In the genomic region with DNA sequence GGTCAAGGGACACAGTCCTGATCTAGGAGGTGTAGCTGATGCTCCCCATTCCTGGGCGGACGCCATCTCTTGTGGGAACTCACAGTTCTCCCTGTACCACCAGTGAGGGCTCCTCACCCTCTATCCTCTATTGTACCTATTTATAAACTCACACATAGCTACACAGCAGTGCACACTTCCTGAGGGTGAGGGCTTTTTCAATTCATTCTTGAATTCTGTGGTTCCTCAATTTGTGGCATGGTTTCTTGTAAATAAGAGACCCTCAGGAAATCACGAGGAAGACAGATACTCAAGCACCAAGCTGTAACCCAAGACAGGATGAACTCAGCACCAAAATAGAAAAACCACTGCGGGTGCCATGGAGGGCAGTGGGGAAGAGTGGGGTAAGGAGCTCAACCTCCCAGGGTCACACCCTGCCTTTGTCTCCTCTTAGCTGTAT, we compare ENCODE assay signal across 17 cellular contexts.
DNase-seq lines count a peak whose midpoint lies in the region; ATAC-seq and TF ChIP-seq lines count a peak whose summit lies in the region.
"Had no signal": no experiment of that assay in that cellular context is flagged by ENCODE, and none has a peak within 500 bp of the region (broad histone marks: within the 10 kb centered on the region; RNA-seq: fewer than 3 reads in every experiment).

No MANE protein-coding gene starts in this region.

- DNase-seq in activated CD8-positive, alpha-beta T cell treated with anti-CD3 and anti-CD28 coated beads, Interleukin-2, amount 10 ng/mL, durations not matched to agents 7 days and 5 days = peak; percentile 28
- DNase-seq in activated CD8-positive, alpha-beta T cell treated with anti-CD3 and anti-CD28 coated beads for 36 hours = no peak
- no peak for DNase-seq in right atrium auricular region (ENCODE audit: low spot score)
- DNase-seq in sciatic nerve (ENCODE audit: low spot score) = no peak
- DNase-seq in colonic mucosa = no peak
- no peak for DNase-seq in mucosa of gallbladder (ENCODE audit: low spot score)
- DNase-seq in COR-L47 (lab: John Stamatoyannopoulos, UW) = no peak
- DNase-seq: activated CD4-positive, alpha-beta T cell treated with anti-CD3 and anti-CD28 coated beads for 4 hours; activated CD8-positive, alpha-beta memory T cell treated with anti-CD3 and anti-CD28 coated beads, Interleukin-2, amount 50 U/mL, for 4 hours; activated effector memory CD4-positive, alpha-beta T cell treated with anti-CD3 and anti-CD28 coated beads, Interleukin-2, amount 50 U/mL, for 16 hours; central memory CD4-positive, alpha-beta T cell; erythroblast; foreskin keratinocyte; HFFc6; MM.1S; stimulated activated CD4-positive, alpha-beta T cell treated with anti-CD3 and anti-CD28 coated beads, Interleukin-4, amount 100 ng/mL, for 24 hours had no signal

- peaks cover 0 to 15% of the 10 kb centered on the region in 2 donors for H3K4me1 ChIP-seq in right atrium auricular region
- no peaks in the 10 kb centered on the region for H3K4me1 ChIP-seq in colonic mucosa
- H3K4me1 ChIP-seq: foreskin keratinocyte had no signal

- H3K4me1 Mint-ChIP-seq in activated CD8-positive, alpha-beta T cell treated with anti-CD3 and anti-CD28 coated beads, Interleukin-2, amount 10 ng/mL, durations not matched to agents 7 days and 5 days (ENCODE audit: low read depth) = peaks cover 19% of the 10 kb centered on the region
- H3K4me1 Mint-ChIP-seq in activated CD8-positive, alpha-beta T cell treated with anti-CD3 and anti-CD28 coated beads for 36 hours (ENCODE audit: low read depth) = no peaks in the 10 kb centered on the region
- H3K4me1 Mint-ChIP-seq in activated T-helper 17 cell treated with anti-CD3 and anti-CD28 coated beads, Interleukin-2, amount 50 U/mL, for 72 hours = no peaks in the 10 kb centered on the region

- H3K4me3 Mint-ChIP-seq in activated CD8-positive, alpha-beta T cell treated with anti-CD3 and anti-CD28 coated beads, Interleukin-2, amount 10 ng/mL, durations not matched to agents 7 days and 5 days = no peak overlapping the region
- no peak overlapping the region for H3K4me3 Mint-ChIP-seq in activated CD8-positive, alpha-beta T cell treated with anti-CD3 and anti-CD28 coated beads for 36 hours
- no peak overlapping the region for H3K4me3 Mint-ChIP-seq in activated T-helper 17 cell treated with anti-CD3 and anti-CD28 coated beads, Interleukin-2, amount 50 U/mL, for 72 hours
- H3K4me3 Mint-ChIP-seq: HFFc6 had no signal

- no peaks in the 10 kb centered on the region for H3K9me3 Mint-ChIP-seq in activated CD8-positive, alpha-beta T cell treated with anti-CD3 and anti-CD28 coated beads, Interleukin-2, amount 10 ng/mL, durations not matched to agents 7 days and 5 days (ENCODE audit: insufficient read depth)
- H3K9me3 Mint-ChIP-seq in activated CD8-positive, alpha-beta T cell treated with anti-CD3 and anti-CD28 coated beads for 36 hours = no peaks in the 10 kb centered on the region
- H3K9me3 Mint-ChIP-seq in activated T-helper 17 cell treated with anti-CD3 and anti-CD28 coated beads, Interleukin-2, amount 50 U/mL, for 72 hours = no peaks in the 10 kb centered on the region

- H3K9me3 ChIP-seq in right atrium auricular region (peaks cover 0 to 6% of the 10 kb centered on the region in 2 donors), colonic mucosa (no peaks in the 10 kb centered on the region)

- H3K9ac ChIP-seq in colonic mucosa (ENCODE audit: low read depth in 2 of 2, low read length in 2 of 2) = no peak overlapping the region

- no peaks in the 10 kb centered on the region for H3K36me3 Mint-ChIP-seq in activated CD8-positive, alpha-beta T cell treated with anti-CD3 and anti-CD28 coated beads, Interleukin-2, amount 10 ng/mL, durations not matched to agents 7 days and 5 days (ENCODE audit: low read depth)
- no peaks in the 10 kb centered on the region for H3K36me3 Mint-ChIP-seq in activated CD8-positive, alpha-beta T cell treated with anti-CD3 and anti-CD28 coated beads for 36 hours (ENCODE audit: low read depth)
- no peaks in the 10 kb centered on the region for H3K36me3 Mint-ChIP-seq in activated T-helper 17 cell treated with anti-CD3 and anti-CD28 coated beads, Interleukin-2, amount 50 U/mL, for 72 hours (ENCODE audit: low read depth)

- H3K4me3 ChIP-seq in right atrium auricular region = no peak overlapping the region
- H3K4me3 ChIP-seq in colonic mucosa = no peak overlapping the region

- no peaks in the 10 kb centered on the region for H3K27me3 ChIP-seq in right atrium auricular region
- H3K27me3 ChIP-seq in colonic mucosa = no peaks in the 10 kb centered on the region
- H3K27me3 ChIP-seq: foreskin keratinocyte had no signal

- H3K27ac ChIP-seq in right atrium auricular region = peak overlapping the region; percentile 62 to 73
- H3K27ac ChIP-seq in colonic mucosa = no peak overlapping the region
- H3K27ac ChIP-seq: foreskin keratinocyte had no signal

- H3K27ac Mint-ChIP-seq in activated CD8-positive, alpha-beta T cell treated with anti-CD3 and anti-CD28 coated beads, Interleukin-2, amount 10 ng/mL, durations not matched to agents 7 days and 5 days = no peak overlapping the region
- H3K27ac Mint-ChIP-seq in activated CD8-positive, alpha-beta T cell treated with anti-CD3 and anti-CD28 coated beads for 36 hours = no peak overlapping the region
- no peak overlapping the region for H3K27ac Mint-ChIP-seq in activated T-helper 17 cell treated with anti-CD3 and anti-CD28 coated beads, Interleukin-2, amount 50 U/mL, for 72 hours
- H3K27ac Mint-ChIP-seq: HFFc6 had no signal

- peaks cover 36% of the 10 kb centered on the region for H3K27me3 Mint-ChIP-seq in activated CD8-positive, alpha-beta T cell treated with anti-CD3 and anti-CD28 coated beads, Interleukin-2, amount 10 ng/mL, durations not matched to agents 7 days and 5 days (ENCODE audit: low read depth)
- peaks cover 22% of the 10 kb centered on the region for H3K27me3 Mint-ChIP-seq in activated CD8-positive, alpha-beta T cell treated with anti-CD3 and anti-CD28 coated beads for 36 hours
- peaks cover 27% of the 10 kb centered on the region for H3K27me3 Mint-ChIP-seq in activated T-helper 17 cell treated with anti-CD3 and anti-CD28 coated beads, Interleukin-2, amount 50 U/mL, for 72 hours

- no peak for ATAC-seq in activated CD8-positive, alpha-beta T cell treated with anti-CD3 and anti-CD28 coated beads, Interleukin-2, amount 10 ng/mL, durations not matched to agents 7 days and 5 days
- ATAC-seq in activated CD8-positive, alpha-beta T cell treated with anti-CD3 and anti-CD28 coated beads for 36 hours = no peak
- ATAC-seq in activated T-helper 17 cell treated with anti-CD3 and anti-CD28 coated beads, Interleukin-2, amount 50 U/mL, for 72 hours (replicated peaks) = peak; percentile 14
- ATAC-seq in sciatic nerve = peak; percentile 64
- ATAC-seq: foreskin keratinocyte had no signal

- TF ChIP-seq CTCF in activated CD8-positive, alpha-beta T cell treated with anti-CD3 and anti-CD28 coated beads for 36 hours (IDR thresholded peaks at IDR 0.05) = no peak
- TF ChIP-seq CTCF in right atrium auricular region (IDR thresholded peaks at IDR 0.05) (no peak), colonic mucosa (IDR thresholded peaks at IDR 0.05) (no peak)

- POLR2A ChIA-PET in activated CD8-positive, alpha-beta T cell treated with anti-CD3 and anti-CD28 coated beads, Interleukin-2, amount 10 ng/mL, durations not matched to agents 7 days and 5 days (lab: Charles Lee) = no interaction called here
- POLR2A ChIA-PET in activated CD8-positive, alpha-beta T cell treated with anti-CD3 and anti-CD28 coated beads for 36 hours (lab: Charles Lee) = no interaction called here

- CTCF ChIA-PET in activated CD8-positive, alpha-beta T cell treated with anti-CD3 and anti-CD28 coated beads, Interleukin-2, amount 10 ng/mL, durations not matched to agents 7 days and 5 days (lab: Charles Lee) = no interaction called here
- CTCF ChIA-PET in activated CD8-positive, alpha-beta T cell treated with anti-CD3 and anti-CD28 coated beads for 36 hours (lab: Charles Lee) = no interaction called here

- intact Hi-C loops in activated CD8-positive, alpha-beta T cell treated with anti-CD3 and anti-CD28 coated beads for 36 hours (cut with micrococcal nuclease) = no loop called here
- intact Hi-C loops in sciatic nerve (cut with DNase I) = no loop called here
- intact Hi-C loops in colonic mucosa (cut with DNase I) = no loop called here

- H3K36me3 ChIP-seq in right atrium auricular region (no peaks in the 10 kb centered on the region), colonic mucosa (no peaks in the 10 kb centered on the region)

Comparison
In these comparisons a context has a peak if more than half of its experiments do, and no peak if none do; other contexts are left out.
1. ATAC-seq: peak in activated T-helper 17 cell treated with anti-CD3 and anti-CD28 coated beads, Interleukin-2, amount 50 U/mL, for 72 hours (single experiment) and sciatic nerve (single experiment); none in activated CD8-positive, alpha-beta T cell treated with anti-CD3 and anti-CD28 coated beads, Interleukin-2, amount 10 ng/mL, durations not matched to agents 7 days and 5 days (single experiment) and activated CD8-positive, alpha-beta T cell treated with anti-CD3 and anti-CD28 coated beads for 36 hours (single experiment).